ENCODE assay signal across 13 cellular contexts in genomic region chr13:23897452-23897919, GRCh38. TPM values are rescaled to one million over a fixed set of nuclear protein-coding genes. Genes with fewer than 3 reads are reported as not detected.
"Had no signal": no experiment of that assay in that cellular context is flagged by ENCODE, and none has a peak within 500 bp of the region (broad histone marks: within the 10 kb centered on the region; RNA-seq: fewer than 3 reads in every experiment).

C1QTNF9B (minus strand) TSS chr13:23897502.

RNA-seq across cellular contexts. Expression of gene C1QTNF9B, which starts in this region (rescaled TPM):
- total RNA-seq: activated B cell treated with CpG ODN at 0.5 μM for 24 hours; activated CD8-positive, alpha-beta T cell treated with anti-CD3 and anti-CD28 coated beads for 36 hours; activated naive CD4-positive, alpha-beta T cell treated with anti-CD3 and anti-CD28 coated beads for 36 hours; activated naive CD8-positive, alpha-beta T cell treated with anti-CD3 and anti-CD28 coated beads for 36 hours; activated T-cell treated with anti-CD3 and anti-CD28 coated beads, Interleukin-2, amount 50 U/mL, for 4 hours; activated T-helper 2 cell treated with anti-CD3 and anti-CD28 coated beads, Interferon-gamma antibody, Interleukin-2, Interleukin-4, amounts not matched to agents 10 μg/mL and 5 μg/mL and 100 μg/mL, durations not matched to agents 14 hours and 24 hours and 36 hours; adrenal gland; body of pancreas; chondrocyte; dermis blood vessel endothelial cell; foreskin keratinocyte; T-helper 17 cell had no signal
- polyA plus RNA-seq: aorta, foreskin keratinocyte had no signal
